Comparison of ENCODE assay signal across 8 cellular contexts in the genomic region with DNA sequence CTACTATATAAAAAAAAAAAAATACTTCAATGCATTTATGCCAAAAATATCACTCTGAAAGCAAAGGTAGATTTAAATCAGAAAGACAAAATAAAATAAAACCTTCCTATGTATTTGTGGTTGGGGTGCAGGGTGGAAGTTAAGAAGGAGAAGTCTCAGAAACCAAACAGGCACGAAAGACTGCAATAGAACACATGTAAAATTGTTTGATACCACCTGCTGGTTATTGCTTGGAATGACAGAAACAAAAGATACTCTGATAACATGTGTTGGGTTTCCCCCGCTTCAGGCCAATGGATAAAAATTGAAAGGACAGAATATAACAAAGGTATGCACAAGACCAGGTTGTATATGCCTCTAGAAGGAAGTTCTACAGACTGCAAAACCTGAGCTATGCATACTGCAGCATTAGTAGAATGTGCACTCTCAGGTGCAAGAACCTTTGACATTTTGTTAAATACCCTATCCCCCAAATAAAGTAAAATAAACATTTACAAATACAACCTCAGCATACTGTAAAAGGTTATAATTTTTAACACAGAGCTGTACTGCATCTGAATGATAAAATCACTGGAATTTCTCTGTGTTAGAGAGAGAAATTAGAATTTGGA.
DNase-seq lines count a peak whose midpoint lies in the region; ATAC-seq, FAIRE-seq and TF ChIP-seq lines count a peak whose summit lies in the region.

No MANE protein-coding gene starts in this region.

- CTCF ChIA-PET in activated CD8-positive, alpha-beta T cell treated with anti-CD3 and anti-CD28 coated beads for 36 hours (lab: Charles Lee), result interaction anchor here (0.7 kb wide), 1 partner anchor 829 kb away, joined by 3 read pairs; no protein-coding TSS in a partner anchor

- DNase-seq in COLO829 (ENCODE audit: low spot score) (peak; percentile 4), GM19239 (ENCODE audit: insufficient read length, low spot score) (peak; percentile 1), RPMI8226 (peak; percentile 2), glutamatergic neuron (no peak), spleen (no peak)
- DNase-seq in stimulated activated CD4-positive, alpha-beta T cell treated with anti-CD3 and anti-CD28 coated beads, Interleukin-15, amount 100 ng/mL, for 24 hours, result no peak
- no peak for DNase-seq in activated CD8-positive, alpha-beta T cell treated with anti-CD3 and anti-CD28 coated beads for 36 hours

- H3K36me3 Mint-ChIP-seq in glutamatergic neuron (ENCODE audit: unreplicated experiment), result no peaks in the 10 kb centered on the region
- no peaks in the 10 kb centered on the region for H3K36me3 Mint-ChIP-seq in activated CD8-positive, alpha-beta T cell treated with anti-CD3 and anti-CD28 coated beads for 36 hours (ENCODE audit: low read depth)

- no peaks in the 10 kb centered on the region for H3K4me1 Mint-ChIP-seq in glutamatergic neuron (ENCODE audit: low read depth, unreplicated experiment)
- no peaks in the 10 kb centered on the region for H3K4me1 Mint-ChIP-seq in activated CD8-positive, alpha-beta T cell treated with anti-CD3 and anti-CD28 coated beads for 36 hours (ENCODE audit: low read depth)

- H3K36me3 ChIP-seq in spleen, result no peaks in the 10 kb centered on the region

- intact Hi-C loops in activated CD8-positive, alpha-beta T cell treated with anti-CD3 and anti-CD28 coated beads for 36 hours (cut with micrococcal nuclease), result no loop called here
- intact Hi-C loops in spleen (cut with DNase I; ENCODE audit: low total_unique reads), result no loop called here

- ATAC-seq in HG03457 (IDR thresholded peaks at IDR 0.05; ENCODE audit: unreplicated experiment), result peak; percentile 61
- no peak for ATAC-seq in activated CD8-positive, alpha-beta T cell treated with anti-CD3 and anti-CD28 coated beads for 36 hours

- no peak overlapping the region for H3K27ac Mint-ChIP-seq in glutamatergic neuron (ENCODE audit: unreplicated experiment)
- no peak overlapping the region for H3K27ac Mint-ChIP-seq in activated CD8-positive, alpha-beta T cell treated with anti-CD3 and anti-CD28 coated beads for 36 hours

- no peak overlapping the region for H3K4me3 ChIP-seq in spleen

- H3K4me1 ChIP-seq in spleen, result no peaks in the 10 kb centered on the region

- no peaks in the 10 kb centered on the region for H3K27me3 Mint-ChIP-seq in glutamatergic neuron (ENCODE audit: unreplicated experiment)
- no peaks in the 10 kb centered on the region for H3K27me3 Mint-ChIP-seq in activated CD8-positive, alpha-beta T cell treated with anti-CD3 and anti-CD28 coated beads for 36 hours

- 30 to 43% (median 34%) methylated on average over 2 of the region's 2 CpGs for WGBS in spleen, 5 donors

- POLR2A ChIA-PET in activated CD8-positive, alpha-beta T cell treated with anti-CD3 and anti-CD28 coated beads for 36 hours (lab: Charles Lee), result no interaction called here

- no peak overlapping the region for H3K27ac ChIP-seq in spleen

- TF ChIP-seq CTCF in glutamatergic neuron (IDR thresholded peaks at IDR 0.05; ENCODE audit: partially characterized antibody, unreplicated experiment) (peak; percentile 85), spleen (IDR thresholded peaks at IDR 0.05 in 8 of 11, conservative IDR thresholded peaks at IDR 0.05 in 3 of 11) (peak in 4 of 11 experiments; percentile 23 to 35 (median 32))
- no peak for TF ChIP-seq CTCF in activated CD8-positive, alpha-beta T cell treated with anti-CD3 and anti-CD28 coated beads for 36 hours (IDR thresholded peaks at IDR 0.05)

- no peaks in the 10 kb centered on the region for H3K27me3 ChIP-seq in spleen (replicated peaks in 1 of 7)

- no peak for FAIRE-seq in GM19239 (lab: Jason Lieb, UNC)

- no peaks in the 10 kb centered on the region for H3K9me3 Mint-ChIP-seq in glutamatergic neuron (ENCODE audit: unreplicated experiment)
- H3K9me3 Mint-ChIP-seq in activated CD8-positive, alpha-beta T cell treated with anti-CD3 and anti-CD28 coated beads for 36 hours, result no peaks in the 10 kb centered on the region

- no peak for TF ChIP-seq POLR2A in spleen (IDR thresholded peaks at IDR 0.05)

- no peaks in the 10 kb centered on the region for H3K9me3 ChIP-seq in spleen

- no peak overlapping the region for H3K4me3 Mint-ChIP-seq in glutamatergic neuron (ENCODE audit: unreplicated experiment)
- H3K4me3 Mint-ChIP-seq in activated CD8-positive, alpha-beta T cell treated with anti-CD3 and anti-CD28 coated beads for 36 hours, result no peak overlapping the region

Comparison
In these comparisons a context has a peak if more than half of its experiments do, and no peak if none do; other contexts are left out.
1. DNase-seq: peak in COLO829 (single experiment), GM19239 (single experiment) and RPMI8226 (single experiment); none in glutamatergic neuron (single experiment), stimulated activated CD4-positive, alpha-beta T cell treated with anti-CD3 and anti-CD28 coated beads, Interleukin-15, amount 100 ng/mL, for 24 hours (single experiment), activated CD8-positive, alpha-beta T cell treated with anti-CD3 and anti-CD28 coated beads for 36 hours (single experiment) and spleen (single experiment).